Comparison of ENCODE assay signal across 12 cellular contexts in genomic region chr4:185838514-185839203, GRCh38. TPM values are rescaled to one million over a fixed set of nuclear protein-coding genes. Genes with fewer than 3 reads are reported as not detected.
DNase-seq lines count a peak whose midpoint lies in the region; ATAC-seq and TF ChIP-seq lines count a peak whose summit lies in the region.
"Had no signal": no experiment of that assay in that cellular context is flagged by ENCODE, and none has a peak within 500 bp of the region (broad histone marks: within the 10 kb centered on the region; RNA-seq: fewer than 3 reads in every experiment).

No MANE protein-coding gene starts in this region.

- 83% methylated on average over 11 of the region's 11 CpGs for WGBS in suprapubic skin

- intact Hi-C loops in colonic mucosa (cut with DNase I), result no loop called here

- H3K27me3 ChIP-seq in NT2/D1 (ENCODE audit: insufficient read depth, insufficient read length) (no peaks in the 10 kb centered on the region), colonic mucosa (no peaks in the 10 kb centered on the region), suprapubic skin (no peaks in the 10 kb centered on the region)

- H3K9me3 ChIP-seq in NT2/D1 (ENCODE audit: insufficient read depth, low read length) (peaks cover 14% of the 10 kb centered on the region), colonic mucosa (no peaks in the 10 kb centered on the region), suprapubic skin (no peaks in the 10 kb centered on the region)

- no peak overlapping the region for H3K4me3 ChIP-seq in NT2/D1 (ENCODE audit: insufficient read length, low read depth)
- H3K4me3 ChIP-seq in colonic mucosa, result no peak overlapping the region
- no peak overlapping the region for H3K4me3 ChIP-seq in suprapubic skin
- H3K4me3 ChIP-seq: SK-N-MC had no signal

- TF ChIP-seq EP300 in suprapubic skin (IDR thresholded peaks at IDR 0.05), result no peak

- TF ChIP-seq CTCF in colonic mucosa (IDR thresholded peaks at IDR 0.05), result no peak
- no peak for TF ChIP-seq CTCF in suprapubic skin (IDR thresholded peaks at IDR 0.05)

- DNase-seq in NT2/D1 (ENCODE audit: low read depth, low spot score), result no peak
- DNase-seq in colonic mucosa, result no peak
- DNase-seq in islet precursor cell, result peak; percentile 69
- no peak for DNase-seq in suprapubic skin (ENCODE audit: low spot score in 2 of 2)
- DNase-seq in UCSD-AML1 (lab: John Stamatoyannopoulos, UW; ENCODE audit: unreplicated experiment), result no peak
- DNase-seq in RKO (ENCODE audit: low spot score), result no peak
- no peak for DNase-seq in SKM-1 (lab: John Stamatoyannopoulos, UW; ENCODE audit: unreplicated experiment)
- DNase-seq: activated naive CD4-positive, alpha-beta T cell treated with anti-CD3 and anti-CD28 coated beads, Interleukin-2, amount 10 ng/mL, durations not matched to agents 7 days and 5 days; NCI-H2029; stimulated activated naive CD8-positive, alpha-beta T cell treated with anti-CD3 and anti-CD28 coated beads, Interleukin-15, Interleukin-2, amounts not matched to agents 100 U/mL and 50 U/mL, for 24 hours had no signal

- no peak for TF ChIP-seq POLR2A in suprapubic skin (IDR thresholded peaks at IDR 0.05)

- H3K27ac ChIP-seq in colonic mucosa (peak overlapping the region; percentile 65), suprapubic skin (peak overlapping the region; percentile 49)
- H3K27ac ChIP-seq: SK-N-MC had no signal

- ATAC-seq in HG03039 (IDR thresholded peaks at IDR 0.05; ENCODE audit: unreplicated experiment), result no peak
- ATAC-seq: stimulated activated naive CD8-positive, alpha-beta T cell treated with anti-CD3 and anti-CD28 coated beads, Interleukin-15, Interleukin-2, amounts not matched to agents 100 U/mL and 50 U/mL, for 24 hours had no signal

- H3K36me3 ChIP-seq in NT2/D1 (ENCODE audit: insufficient read depth, insufficient read length, low read length), result no peaks in the 10 kb centered on the region
- no peaks in the 10 kb centered on the region for H3K36me3 ChIP-seq in colonic mucosa
- H3K36me3 ChIP-seq in suprapubic skin, result no peaks in the 10 kb centered on the region

- peaks cover 10% of the 10 kb centered on the region for H3K4me1 ChIP-seq in NT2/D1 (ENCODE audit: insufficient read depth, insufficient read length)
- H3K4me1 ChIP-seq in colonic mucosa, result no peaks in the 10 kb centered on the region
- H3K4me1 ChIP-seq in suprapubic skin, result peaks cover 17% of the 10 kb centered on the region

- H3K9ac ChIP-seq in NT2/D1 (ENCODE audit: insufficient read length, low read depth), result peak overlapping the region; percentile 62
- peak overlapping the region in 1 of 2 donors; percentile 1 for H3K9ac ChIP-seq in colonic mucosa (ENCODE audit: low read depth in 2 of 2, low read length in 2 of 2)

RNA-seq across cellular contexts. Expression of gene SORBS2, which starts 26.7 kb away (rescaled TPM):
- total RNA-seq in colonic mucosa (10 to 100 TPM; 28.0 to 77.4 TPM), suprapubic skin (10 to 100 TPM; 17.4 to 40.8 (median 21.9) TPM)
